In the genomic region with DNA sequence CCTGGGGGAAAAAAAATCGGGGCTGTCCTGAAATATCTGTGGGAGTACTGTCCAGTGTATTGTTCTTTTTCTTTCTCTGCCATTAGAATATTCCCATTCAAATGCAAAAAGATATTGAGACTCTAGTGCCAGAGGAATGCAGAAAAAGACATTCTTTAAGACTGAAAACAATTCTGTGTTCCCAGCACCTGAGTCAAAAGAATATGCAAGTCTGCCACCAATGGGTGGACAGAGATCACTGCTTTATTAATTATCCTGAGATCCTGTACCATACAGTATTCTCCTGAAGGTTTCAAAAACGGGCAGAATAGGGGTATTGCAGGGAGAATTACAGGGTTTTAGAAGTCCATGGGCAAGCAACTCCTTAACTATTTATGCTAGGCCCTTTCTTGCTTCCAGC, we compare ENCODE assay signal across 12 cellular contexts.
A peak's percentile ranks its signal among the peaks of the same experiment; 100 is the strongest.
DNase-seq lines count a peak whose midpoint lies in the region; ATAC-seq, FAIRE-seq and TF ChIP-seq lines count a peak whose summit lies in the region.
"Had no signal": no experiment of that assay in that cellular context is flagged by ENCODE, and none has a peak within 500 bp of the region (broad histone marks: within the 10 kb centered on the region; RNA-seq: fewer than 3 reads in every experiment).

No MANE protein-coding gene starts in this region.

- no peak overlapping the region for H3K27ac Mint-ChIP-seq in memory B cell
- H3K27ac Mint-ChIP-seq: activated naive CD8-positive, alpha-beta T cell had no signal

- intact Hi-C loops in GM12878 (cut with micrococcal nuclease; ENCODE audit: unreplicated experiment) (no loop called here), ovary (cut with DNase I) (no loop called here)

- peaks cover 2% of the 10 kb centered on the region for H3K4me1 Mint-ChIP-seq in memory B cell

- H3K27me3 Mint-ChIP-seq in memory B cell = no peaks in the 10 kb centered on the region
- H3K27me3 Mint-ChIP-seq: activated naive CD8-positive, alpha-beta T cell had no signal

- CTCF ChIA-PET in GM12878 (lab: Yijun Ruan, JAX) = interaction anchor here (2.9 kb wide), 1 partner anchor 11 kb away, joined by 8 read pairs; no protein-coding TSS in a partner anchor

- POLR2A ChIA-PET in GM12878 (lab: Charles Lee) = no interaction called here

- ATAC-seq in GM12878 (peak; percentile 41; the same call in 1 of the 3 replicates), memory B cell (ENCODE audit: low read depth) (peak; percentile 41), HG03280 (IDR thresholded peaks at IDR 0.05; ENCODE audit: unreplicated experiment) (no peak)

- SMC1A ChIA-PET in GM12878 (lab: Charles Lee; ENCODE audit: uncharacterized antibody, unreplicated experiment) = no interaction called here

- no peaks in the 10 kb centered on the region for H3K9me3 Mint-ChIP-seq in memory B cell

- no peaks in the 10 kb centered on the region for H4K20me1 ChIP-seq in GM12878 (ENCODE audit: control insufficient read depth, insufficient read depth)

- H3K79me2 ChIP-seq in GM12878 (ENCODE audit: control insufficient read depth, insufficient read depth, low read length) = no peaks in the 10 kb centered on the region

- H3K27me3 ChIP-seq in GM12878 (replicated peaks in 1 of 2; ENCODE audit: control insufficient read depth in 2 of 2, insufficient read depth in 2 of 2, low read length in 1 of 2) = no peaks in the 10 kb centered on the region
- no peaks in the 10 kb centered on the region for H3K27me3 ChIP-seq in ovary
- H3K27me3 ChIP-seq: transverse colon had no signal

- no peaks in the 10 kb centered on the region for H3K4me1 ChIP-seq in GM12878 (ENCODE audit: control insufficient read depth, insufficient read depth, low read length)
- H3K4me1 ChIP-seq in ovary (ENCODE audit: insufficient read depth) = peaks cover 1% of the 10 kb centered on the region

- H3K27ac ChIP-seq in GM12878 (ENCODE audit: control insufficient read depth, insufficient read depth) (no peak overlapping the region), ovary (no peak overlapping the region)
- H3K27ac ChIP-seq: transverse colon had no signal

- RAD21 ChIA-PET in GM12878 (lab: Charles Lee; ENCODE audit: unreplicated experiment) = no interaction called here

- TF ChIP-seq POLR2A in GM12878 (IDR thresholded peaks at IDR 0.05; ENCODE audit: low read depth, low read length) (no peak), ovary (IDR thresholded peaks at IDR 0.05) (no peak)

- WGBS in GM12878 (ENCODE audit: insufficient coverage, insufficient replicate concordance, low lambda C conversion rate, missing lambda C conversion rate) = 0% methylated on average over 2 of the region's 2 CpGs
- WGBS in ovary, 3 donors = 25 to 38% (median 33%) methylated on average over 2 of the region's 2 CpGs

- no peak for TF ChIP-seq RAD21 in GM12878 (IDR thresholded peaks at IDR 0.05; ENCODE audit: insufficient read depth, low read depth, low read length)

- H2AFZ ChIP-seq in GM12878 (ENCODE audit: control insufficient read depth, low read depth, low read length) = no peak overlapping the region

- H3K36me3 ChIP-seq in GM12878 (ENCODE audit: control insufficient read depth in 2 of 2, insufficient read depth in 2 of 2, low read length in 1 of 2) = no peaks in the 10 kb centered on the region
- no peaks in the 10 kb centered on the region for H3K36me3 ChIP-seq in ovary
- H3K36me3 ChIP-seq: transverse colon had no signal

- no peak overlapping the region for H3K9ac ChIP-seq in GM12878 (ENCODE audit: control insufficient read depth, insufficient read depth, low read length)

- H3K4me3 ChIP-seq in GM12878 (no peak overlapping the region), ovary (no peak overlapping the region)
- H3K4me3 ChIP-seq: transverse colon had no signal

- DNase-seq in D721Med (ENCODE audit: insufficient read length, low spot score) (no peak), LoVo (ENCODE audit: low spot score) (peak; percentile 29), GM12878 (ENCODE audit: low read depth, low spot score) (no peak), memory B cell (ENCODE audit: low spot score in 2 of 2) (no peak), ovary (no peak), retina (no peak), NCI-H774 (lab: John Stamatoyannopoulos, UW) (no peak)
- DNase-seq: NCI-H1048; stimulated activated CD4-positive, alpha-beta T cell treated with anti-CD3 and anti-CD28 coated beads, Interleukin-15, amount 100 ng/mL, for 24 hours; transverse colon had no signal

- no peak overlapping the region for H3K4me3 Mint-ChIP-seq in memory B cell
- H3K4me3 Mint-ChIP-seq: activated naive CD8-positive, alpha-beta T cell had no signal

- no peak for FAIRE-seq in D721Med (lab: Jason Lieb, UNC)
- no peak for FAIRE-seq in GM12878 (lab: Jason Lieb, UNC)

- no peak overlapping the region for H3K4me2 ChIP-seq in GM12878 (ENCODE audit: control insufficient read depth, insufficient read depth)

- BruUV-seq in GM12878 (replicated peaks; lab: Mats Ljungman, UMichigan) = no TSS peak

- in situ Hi-C loops in GM12878 (cut with MboI) = no loop called here

- H3K9me3 ChIP-seq in GM12878 (replicated peaks; ENCODE audit: control insufficient read depth, insufficient read depth, low read length) (no peaks in the 10 kb centered on the region), ovary (no peaks in the 10 kb centered on the region)
- H3K9me3 ChIP-seq: transverse colon had no signal

- TF ChIP-seq CTCF in D721Med (IDR thresholded peaks at IDR 0.05; ENCODE audit: insufficient read depth, missing control alignments) (peak; percentile 41), GM12878 (IDR thresholded peaks at IDR 0.05 in 2 of 3, conservative IDR thresholded peaks at IDR 0.05 in 1 of 3; ENCODE audit: control insufficient read depth in 2 of 3, extremely low read depth in 1 of 3, insufficient read depth in 1 of 3, low read depth in 3 of 3, low read length in 3 of 3) (no peak; a peak in 1 of 6 replicates), ovary (IDR thresholded peaks at IDR 0.05) (no peak)

- TF ChIP-seq EP300 in GM12878 (IDR thresholded peaks at IDR 0.05; ENCODE audit: borderline replicate concordance in 1 of 2, control insufficient read depth in 1 of 2, low read depth in 2 of 2, low read length in 2 of 2) (no peak), ovary (IDR thresholded peaks at IDR 0.05) (no peak)

- no peaks in the 10 kb centered on the region for H3K36me3 Mint-ChIP-seq in memory B cell
- H3K36me3 Mint-ChIP-seq: activated naive CD8-positive, alpha-beta T cell had no signal

TF ChIP-seq in GM12878, 131 proteins besides CTCF, POLR2A, EP300 and RAD21 (continues in another document):
- TF ChIP-seq KAT2A (conservative IDR thresholded peaks at IDR 0.05; ENCODE audit: control insufficient read depth, low read depth, low read length) (no peak), RCOR1 (conservative IDR thresholded peaks at IDR 0.05; ENCODE audit: low read depth, low read length) (no peak), STAT1 (conservative IDR thresholded peaks at IDR 0.05) (no peak), WRNIP1 (IDR thresholded peaks at IDR 0.05; ENCODE audit: borderline replicate concordance, low read depth, low read length) (no peak), JUNB (IDR thresholded peaks at IDR 0.05) (no peak), MYC (IDR thresholded peaks at IDR 0.05; ENCODE audit: insufficient read depth, insufficient read length, insufficient replicate concordance, low read length, severe bottlenecking) (no peak), BRCA1 (IDR thresholded peaks at IDR 0.05; ENCODE audit: low read depth, low read length) (no peak), NR2C2 (IDR thresholded peaks at IDR 0.05; ENCODE audit: borderline replicate concordance, control insufficient read depth, insufficient read length, low read depth) (no peak), FOXM1 (IDR thresholded peaks at IDR 0.05; ENCODE audit: low read depth, low read length) (no peak), RB1 (IDR thresholded peaks at IDR 0.05; ENCODE audit: borderline replicate concordance) (no peak), PRDM15 (CRISPR knock-in tag; IDR thresholded peaks at IDR 0.05) (no peak)
- TF ChIP-seq, protein P1, sequence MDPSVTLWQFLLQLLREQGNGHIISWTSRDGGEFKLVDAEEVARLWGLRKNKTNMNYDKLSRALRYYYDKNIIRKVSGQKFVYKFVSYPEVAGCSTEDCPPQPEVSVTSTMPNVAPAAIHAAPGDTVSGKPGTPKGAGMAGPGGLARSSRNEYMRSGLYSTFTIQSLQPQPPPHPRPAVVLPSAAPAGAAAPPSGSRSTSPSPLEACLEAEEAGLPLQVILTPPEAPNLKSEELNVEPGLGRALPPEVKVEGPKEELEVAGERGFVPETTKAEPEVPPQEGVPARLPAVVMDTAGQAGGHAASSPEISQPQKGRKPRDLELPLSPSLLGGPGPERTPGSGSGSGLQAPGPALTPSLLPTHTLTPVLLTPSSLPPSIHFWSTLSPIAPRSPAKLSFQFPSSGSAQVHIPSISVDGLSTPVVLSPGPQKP (IDR thresholded peaks at IDR 0.05; ENCODE audit: low read depth, low read length) = no peak
